Comparison of ENCODE assay signal across 20 cellular contexts in the genomic region with DNA sequence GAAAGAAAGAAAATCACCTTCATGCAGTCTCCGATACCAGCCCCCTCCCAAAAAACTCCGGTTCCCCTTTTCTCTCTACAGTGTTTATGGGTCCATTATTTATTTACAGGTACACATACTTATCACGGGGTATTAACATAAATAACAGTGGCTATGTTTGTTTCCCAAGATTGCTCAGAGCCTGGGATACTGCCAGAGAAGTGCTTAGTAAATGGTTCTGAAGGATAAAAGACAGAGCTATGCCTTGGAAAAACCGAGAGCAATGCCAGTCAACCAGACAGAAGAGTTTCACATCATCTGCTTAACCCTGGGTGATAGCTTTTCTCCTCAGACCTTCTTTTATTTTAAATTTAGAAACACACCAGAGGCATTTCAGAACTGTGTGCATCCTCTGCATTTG.
DNase-seq lines count a peak whose midpoint lies in the region; TF ChIP-seq lines count a peak whose summit lies in the region.
"Had no signal": no experiment of that assay in that cellular context is flagged by ENCODE, and none has a peak within 500 bp of the region (broad histone marks: within the 10 kb centered on the region; RNA-seq: fewer than 3 reads in every experiment).

No MANE protein-coding gene starts in this region.

- no peak overlapping the region for H3K4me3 Mint-ChIP-seq in brain
- no peak overlapping the region for H3K4me3 Mint-ChIP-seq in activated naive CD8-positive, alpha-beta T cell treated with anti-CD3 and anti-CD28 coated beads for 36 hours
- H3K4me3 Mint-ChIP-seq: CD4-positive, alpha-beta memory T cell; GM23338; H9 had no signal

- H3K27me3 ChIP-seq in hepatocyte (no peaks in the 10 kb centered on the region), prostate gland (replicated peaks; ENCODE audit: insufficient read depth) (no peaks in the 10 kb centered on the region)

- TF ChIP-seq CTCF in brain (conservative IDR thresholded peaks at IDR 0.05) = no peak
- TF ChIP-seq CTCF in hepatocyte (IDR thresholded peaks at IDR 0.05; ENCODE audit: poor library complexity) = no peak
- TF ChIP-seq CTCF in prostate gland (IDR thresholded peaks at IDR 0.05) = no peak

- H3K36me3 ChIP-seq in hepatocyte (replicated peaks; ENCODE audit: insufficient read depth, low read depth) (no peaks in the 10 kb centered on the region), prostate gland (no peaks in the 10 kb centered on the region)

- H3K4me3 ChIP-seq in hepatocyte (no peak overlapping the region), prostate gland (no peak overlapping the region)
- H3K4me3 ChIP-seq: A549, GM23338 had no signal

- H3K27ac ChIP-seq in hepatocyte (no peak overlapping the region), prostate gland (peak overlapping the region in 1 of 2 donors; percentile 22)
- H3K27ac ChIP-seq: A549 had no signal

- H3K4me1 Mint-ChIP-seq in brain = peaks cover 65% of the 10 kb centered on the region
- no peaks in the 10 kb centered on the region for H3K4me1 Mint-ChIP-seq in activated naive CD8-positive, alpha-beta T cell treated with anti-CD3 and anti-CD28 coated beads for 36 hours
- H3K4me1 Mint-ChIP-seq: CD4-positive, alpha-beta memory T cell had no signal

- H3K36me3 Mint-ChIP-seq in brain = no peaks in the 10 kb centered on the region
- H3K36me3 Mint-ChIP-seq in activated naive CD8-positive, alpha-beta T cell treated with anti-CD3 and anti-CD28 coated beads for 36 hours = no peaks in the 10 kb centered on the region
- H3K36me3 Mint-ChIP-seq: CD4-positive, alpha-beta memory T cell had no signal

- H3K9me2 ChIP-seq in hepatocyte (replicated peaks; ENCODE audit: insufficient read depth) = no peaks in the 10 kb centered on the region

- intact Hi-C loops in prostate gland (cut with DNase I) = no loop called here

- no peaks in the 10 kb centered on the region for H3K9me3 Mint-ChIP-seq in brain
- no peaks in the 10 kb centered on the region for H3K9me3 Mint-ChIP-seq in activated naive CD8-positive, alpha-beta T cell treated with anti-CD3 and anti-CD28 coated beads for 36 hours
- H3K9me3 Mint-ChIP-seq: CD4-positive, alpha-beta memory T cell; GM23338; H9 had no signal

- no peaks in the 10 kb centered on the region for H3K9me3 ChIP-seq in hepatocyte (ENCODE audit: low read depth)
- no peaks in the 10 kb centered on the region for H3K9me3 ChIP-seq in prostate gland
- H3K9me3 ChIP-seq: A549 had no signal

- no peak overlapping the region for H3K4me2 ChIP-seq in hepatocyte
- H3K4me2 ChIP-seq: A549, GM23338 had no signal

- H2AFZ ChIP-seq in hepatocyte = no peak overlapping the region

- H3K79me2 ChIP-seq in hepatocyte = no peaks in the 10 kb centered on the region

- DNase-seq in M059J (ENCODE audit: low read depth) (peak; percentile 24), hepatocyte (ENCODE audit: low spot score) (peak; percentile 33), prostate gland (ENCODE audit: low spot score) (peak; percentile 39), NCI-H748 (lab: John Stamatoyannopoulos, UW; ENCODE audit: unreplicated experiment) (no peak), NCI-H1105 (lab: John Stamatoyannopoulos, UW) (no peak), pons (ENCODE audit: low spot score) (no peak)
- no peak for DNase-seq in activated naive CD8-positive, alpha-beta T cell treated with anti-CD3 and anti-CD28 coated beads for 36 hours
- DNase-seq: 8988T; ACHN; C1 segment of cervical spinal cord; Calu3; CD4-positive, alpha-beta memory T cell; COR-L47; DMS53; DMS79 treated with DMSO at 0.1 percent for 48 hours; GF-D8; H9 had no signal

- no peaks in the 10 kb centered on the region for H3K27me3 Mint-ChIP-seq in brain
- H3K27me3 Mint-ChIP-seq in activated naive CD8-positive, alpha-beta T cell treated with anti-CD3 and anti-CD28 coated beads for 36 hours = peaks cover 18% of the 10 kb centered on the region

- no peak for TF ChIP-seq POLR2A in prostate gland (IDR thresholded peaks at IDR 0.05)

- H4K20me1 ChIP-seq in hepatocyte (ENCODE audit: insufficient read depth, poor library complexity, severe bottlenecking) = no peaks in the 10 kb centered on the region

- peak overlapping the region in 3 of 5 experiments; percentile 13 to 87 (median 82) for H3K27ac Mint-ChIP-seq in brain
- H3K27ac Mint-ChIP-seq in activated naive CD8-positive, alpha-beta T cell treated with anti-CD3 and anti-CD28 coated beads for 36 hours = no peak overlapping the region
- H3K27ac Mint-ChIP-seq: CD4-positive, alpha-beta memory T cell; GM23338; H9 had no signal

- WGBS in hepatocyte (ENCODE audit: low lambda C conversion rate, missing lambda C conversion rate) = 42% methylated on average over 4 of the region's 4 CpGs
- 55% methylated on average over 4 of the region's 4 CpGs for WGBS in prostate gland

- H3K4me1 ChIP-seq in hepatocyte (ENCODE audit: insufficient read depth) (peaks cover 10% of the 10 kb centered on the region), prostate gland (replicated peaks) (no peaks in the 10 kb centered on the region)

Comparison
In these comparisons a context has a peak if more than half of its experiments do, and no peak if none do; other contexts are left out.
1. DNase-seq: peak in M059J (single experiment), hepatocyte (single experiment) and prostate gland (single experiment); none in NCI-H748 (single experiment), NCI-H1105 (single experiment), activated naive CD8-positive, alpha-beta T cell treated with anti-CD3 and anti-CD28 coated beads for 36 hours (single experiment) and pons (single experiment).